Comparison of ENCODE assay signal across 24 cellular contexts in genomic region chr18:73927494-73927893, GRCh38.
DNase-seq lines count a peak whose midpoint lies in the region; ATAC-seq, FAIRE-seq and TF ChIP-seq lines count a peak whose summit lies in the region.
"Had no signal": no experiment of that assay in that cellular context is flagged by ENCODE, and none has a peak within 500 bp of the region (broad histone marks: within the 10 kb centered on the region; RNA-seq: fewer than 3 reads in every experiment).

No MANE protein-coding gene starts in this region.

- peak; percentile 64 for ATAC-seq in left colon
- no peak for ATAC-seq in GM21737 (IDR thresholded peaks at IDR 0.05; ENCODE audit: unreplicated experiment)
- ATAC-seq in GM21526 (IDR thresholded peaks at IDR 0.05; ENCODE audit: low FRiP score, unreplicated experiment) = no peak

- WGBS in esophagus muscularis mucosa = 75% methylated on average over 2 of the region's 2 CpGs
- 10 to 61% (median 39%) methylated on average over 2 of the region's 2 CpGs for WGBS in small intestine, 3 donors

- H3K27ac Mint-ChIP-seq in activated naive CD8-positive, alpha-beta T cell treated with anti-CD3 and anti-CD28 coated beads for 36 hours = no peak overlapping the region
- H3K27ac Mint-ChIP-seq: CD14-positive monocyte; CD4-positive, alpha-beta memory T cell; CD4-positive, CD25-positive, alpha-beta regulatory T cell; CD8-positive, alpha-beta memory T cell had no signal

- no peaks in the 10 kb centered on the region for H3K36me3 Mint-ChIP-seq in activated naive CD8-positive, alpha-beta T cell treated with anti-CD3 and anti-CD28 coated beads for 36 hours
- H3K36me3 Mint-ChIP-seq: CD14-positive monocyte; CD4-positive, alpha-beta memory T cell; CD4-positive, CD25-positive, alpha-beta regulatory T cell; CD8-positive, alpha-beta memory T cell had no signal

- no peaks in the 10 kb centered on the region for H3K9me3 ChIP-seq in esophagus muscularis mucosa
- H3K9me3 ChIP-seq in small intestine (ENCODE audit: control insufficient read depth, low read depth) = no peaks in the 10 kb centered on the region
- H3K9me3 ChIP-seq: BE2C had no signal

- H3K27ac ChIP-seq in esophagus muscularis mucosa (replicated peaks in 1 of 4) = no peak overlapping the region
- no peak overlapping the region for H3K27ac ChIP-seq in small intestine (ENCODE audit: low read depth in 1 of 2, low read length in 1 of 2)
- H3K27ac ChIP-seq: BLaER1 had no signal

- no peak for TF ChIP-seq EP300 in esophagus muscularis mucosa (IDR thresholded peaks at IDR 0.05)

- no peak for TF ChIP-seq POLR2A in esophagus muscularis mucosa (IDR thresholded peaks at IDR 0.05; ENCODE audit: low read depth)

- TF ChIP-seq CTCF in esophagus muscularis mucosa (IDR thresholded peaks at IDR 0.05) = no peak

- intact Hi-C loops in esophagus muscularis mucosa (cut with DNase I) = no loop called here
- intact Hi-C loops in left colon (cut with DNase I, micrococcal nuclease) = no loop called here

- H3K4me1 Mint-ChIP-seq in activated naive CD8-positive, alpha-beta T cell treated with anti-CD3 and anti-CD28 coated beads for 36 hours = no peaks in the 10 kb centered on the region
- H3K4me1 Mint-ChIP-seq: CD14-positive monocyte; CD4-positive, alpha-beta memory T cell; CD4-positive, CD25-positive, alpha-beta regulatory T cell; CD8-positive, alpha-beta memory T cell had no signal

- H3K9me3 Mint-ChIP-seq in activated naive CD8-positive, alpha-beta T cell treated with anti-CD3 and anti-CD28 coated beads for 36 hours = peaks cover 2% of the 10 kb centered on the region
- H3K9me3 Mint-ChIP-seq: CD4-positive, CD25-positive, alpha-beta regulatory T cell had no signal

- no peak overlapping the region for H3K4me3 ChIP-seq in esophagus muscularis mucosa
- no peak overlapping the region for H3K4me3 ChIP-seq in small intestine (ENCODE audit: low read depth in 1 of 2, low read length in 2 of 2)
- H3K4me3 ChIP-seq: BLaER1 had no signal

- H3K4me3 Mint-ChIP-seq in activated naive CD8-positive, alpha-beta T cell treated with anti-CD3 and anti-CD28 coated beads for 36 hours = no peak overlapping the region
- H3K4me3 Mint-ChIP-seq: CD14-positive monocyte; CD4-positive, alpha-beta memory T cell; CD4-positive, CD25-positive, alpha-beta regulatory T cell; CD8-positive, alpha-beta memory T cell had no signal

- peaks cover 4% of the 10 kb centered on the region for H3K27me3 Mint-ChIP-seq in activated naive CD8-positive, alpha-beta T cell treated with anti-CD3 and anti-CD28 coated beads for 36 hours
- H3K27me3 Mint-ChIP-seq: CD8-positive, alpha-beta memory T cell had no signal

- no peaks in the 10 kb centered on the region for H3K4me1 ChIP-seq in esophagus muscularis mucosa
- H3K4me1 ChIP-seq in small intestine (ENCODE audit: control insufficient read depth in 2 of 2, insufficient read depth in 1 of 2, low read depth in 1 of 2, low read length in 1 of 2) = no peaks in the 10 kb centered on the region
- H3K4me1 ChIP-seq: BE2C, BLaER1 had no signal

- no peaks in the 10 kb centered on the region for H3K27me3 ChIP-seq in esophagus muscularis mucosa
- no peaks in the 10 kb centered on the region for H3K27me3 ChIP-seq in small intestine (ENCODE audit: control insufficient read depth in 2 of 2, insufficient read depth in 2 of 2, low read length in 2 of 2)
- H3K27me3 ChIP-seq: BE2C, BLaER1 had no signal

- peak; percentile 37 for DNase-seq in esophagus muscularis mucosa (ENCODE audit: extremely low spot score)
- no peak for DNase-seq in left colon
- DNase-seq in small intestine = peak; percentile 28
- no peak for DNase-seq in activated naive CD8-positive, alpha-beta T cell treated with anti-CD3 and anti-CD28 coated beads for 36 hours
- no peak for DNase-seq in DMS 273 (lab: John Stamatoyannopoulos, UW; ENCODE audit: unreplicated experiment)
- DNase-seq: 8988T; ACHN; BE2C; C1 segment of cervical spinal cord; CD4-positive, alpha-beta memory T cell; CD4-positive, CD25-positive, alpha-beta regulatory T cell; CD8-positive, alpha-beta memory T cell; COR-L47; DMS 273 treated with DMSO at 0.1 percent for 48 hours; DMS79 treated with DMSO at 0.1 percent for 48 hours; GF-D8 had no signal

- no peaks in the 10 kb centered on the region for H3K36me3 ChIP-seq in esophagus muscularis mucosa
- no peaks in the 10 kb centered on the region for H3K36me3 ChIP-seq in small intestine (ENCODE audit: control insufficient read depth in 2 of 2, insufficient read depth in 2 of 2, low read length in 2 of 2)
- H3K36me3 ChIP-seq: BE2C, BLaER1 had no signal

- no peak for FAIRE-seq in small intestine (lab: Jason Lieb, UNC)
- FAIRE-seq: A204.1, G401.6, GM12891, GM19239 had no signal

Comparison
In these comparisons a context has a peak if more than half of its experiments do, and no peak if none do; other contexts are left out.
1. DNase-seq: peak in esophagus muscularis mucosa (single experiment) and small intestine (single experiment); none in left colon (0 of 2), activated naive CD8-positive, alpha-beta T cell treated with anti-CD3 and anti-CD28 coated beads for 36 hours (single experiment) and DMS 273 (single experiment).